Comparison of ENCODE assay signal across 17 cellular contexts in genomic region chr13:40796649-40797048, GRCh38.
"Had no signal": no experiment of that assay in that cellular context is flagged by ENCODE, and none has a peak within 500 bp of the region (broad histone marks: within the 10 kb centered on the region; RNA-seq: fewer than 3 reads in every experiment).

No MANE protein-coding gene starts in this region.

- DNase-seq: activated CD4-positive, alpha-beta T cell treated with anti-CD3 and anti-CD28 coated beads for 48 hours; activated CD8-positive, alpha-beta memory T cell treated with anti-CD3 and anti-CD28 coated beads, Interleukin-2, amount 10 ng/mL, durations not matched to agents 7 days and 5 days; activated CD8-positive, alpha-beta T cell treated with anti-CD3 and anti-CD28 coated beads for 36 hours; activated naive CD4-positive, alpha-beta T cell; activated T-cell treated with anti-CD3 and anti-CD28 coated beads for 4 hours; erythroblast; foreskin fibroblast; kidney; lower lobe of right lung; mesendoderm; mucosa of descending colon; stimulated activated CD4-positive, alpha-beta T cell treated with anti-CD3 and anti-CD28 coated beads, Interleukin-4, amount 100 ng/mL, for 24 hours; stimulated activated naive CD8-positive, alpha-beta T cell treated with anti-CD3 and anti-CD28 coated beads, Interleukin-15, Interleukin-2, amounts not matched to agents 100 U/mL and 50 U/mL, for 24 hours; T-helper 1 cell had no signal

- FAIRE-seq: endometrium, kidney had no signal

- ATAC-seq: activated CD8-positive, alpha-beta memory T cell treated with anti-CD3 and anti-CD28 coated beads, Interleukin-2, amount 10 ng/mL, durations not matched to agents 7 days and 5 days; activated CD8-positive, alpha-beta T cell treated with anti-CD3 and anti-CD28 coated beads for 36 hours; lower lobe of right lung; mucosa of descending colon; stimulated activated naive CD8-positive, alpha-beta T cell treated with anti-CD3 and anti-CD28 coated beads, Interleukin-15, Interleukin-2, amounts not matched to agents 100 U/mL and 50 U/mL, for 24 hours had no signal

- H3K27ac ChIP-seq: cardiac muscle cell, lower lobe of right lung, prostate gland had no signal

- H3K4me3 ChIP-seq: cardiac muscle cell, lower lobe of right lung, mucosa of descending colon, prostate gland had no signal

- H3K27me3 Mint-ChIP-seq: activated CD8-positive, alpha-beta memory T cell treated with anti-CD3 and anti-CD28 coated beads, Interleukin-2, amount 10 ng/mL, durations not matched to agents 7 days and 5 days; activated CD8-positive, alpha-beta T cell treated with anti-CD3 and anti-CD28 coated beads for 36 hours had no signal

- H3K9me3 Mint-ChIP-seq: activated CD8-positive, alpha-beta T cell treated with anti-CD3 and anti-CD28 coated beads for 36 hours had no signal

- H3K27me3 ChIP-seq: cardiac muscle cell had no signal

- H3K9me3 ChIP-seq: lower lobe of right lung, mucosa of descending colon, prostate gland had no signal

- H3K27ac Mint-ChIP-seq: activated CD8-positive, alpha-beta memory T cell treated with anti-CD3 and anti-CD28 coated beads, Interleukin-2, amount 10 ng/mL, durations not matched to agents 7 days and 5 days; activated CD8-positive, alpha-beta T cell treated with anti-CD3 and anti-CD28 coated beads for 36 hours had no signal

- H3K4me3 Mint-ChIP-seq: activated CD8-positive, alpha-beta memory T cell treated with anti-CD3 and anti-CD28 coated beads, Interleukin-2, amount 10 ng/mL, durations not matched to agents 7 days and 5 days; activated CD8-positive, alpha-beta T cell treated with anti-CD3 and anti-CD28 coated beads for 36 hours had no signal

- H3K4me1 ChIP-seq: lower lobe of right lung, prostate gland had no signal
